Comparison of ENCODE assay signal across 23 cellular contexts in the genomic region with DNA sequence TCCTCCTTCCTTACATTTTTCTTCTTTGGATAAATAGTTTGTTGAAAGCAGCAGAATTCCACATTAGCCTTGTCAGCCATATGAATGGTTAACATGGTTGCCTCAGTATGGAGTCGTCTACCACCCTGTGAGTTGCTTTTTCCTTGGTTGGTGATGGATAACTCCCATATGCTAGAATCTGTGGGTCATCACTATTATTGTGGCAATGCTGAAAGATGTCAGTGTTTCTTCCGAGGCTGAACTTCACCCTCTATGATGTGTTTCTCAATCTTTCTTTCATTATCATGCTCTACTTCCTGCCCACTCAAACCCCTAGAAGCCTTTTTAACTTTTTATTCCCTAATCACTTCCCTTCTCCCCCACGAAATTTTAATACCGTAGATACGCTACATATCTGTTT.
"Had no signal": no experiment of that assay in that cellular context is flagged by ENCODE, and none has a peak within 500 bp of the region (broad histone marks: within the 10 kb centered on the region; RNA-seq: fewer than 3 reads in every experiment).

No MANE protein-coding gene starts in this region.

- H3K4me1 Mint-ChIP-seq: natural killer cell had no signal

- H3K27ac ChIP-seq: left lung, parathyroid adenoma, tibial artery, WERI-Rb-1 had no signal

- H3K9me3 Mint-ChIP-seq: activated T-helper 2 cell treated with anti-CD3 and anti-CD28 coated beads, Interferon-gamma antibody, Interleukin-2, Interleukin-4, amounts not matched to agents 10 μg/mL and 5 μg/mL and 100 μg/mL, durations not matched to agents 14 hours and 24 hours and 36 hours; mesothelial cell of epicardium; natural killer cell; stimulated activated naive CD8-positive, alpha-beta T cell treated with anti-CD3 and anti-CD28 coated beads, Interleukin-15, Interleukin-2, amounts not matched to agents 100 ng/mL and 50 ng/mL, for 24 hours had no signal

- H3K4me3 ChIP-seq: left lung, tibial artery had no signal

- H3K36me3 Mint-ChIP-seq: activated naive CD8-positive, alpha-beta T cell; mesothelial cell of epicardium; natural killer cell had no signal

- DNase-seq: activated CD4-positive, alpha-beta T cell treated with anti-CD3 and anti-CD28 coated beads for 1 hour; activated CD4-positive, alpha-beta T cell treated with anti-CD3 and anti-CD28 coated beads, Interleukin-2, amount 50 U/mL, for 1 hour; activated CD8-positive, alpha-beta T cell treated with anti-CD3 and anti-CD28 coated beads, Interleukin-2, amount 10 ng/mL, durations not matched to agents 7 days and 5 days; activated naive CD4-positive, alpha-beta T cell; activated T-cell treated with anti-CD3 and anti-CD28 coated beads, Interleukin-2, amount 50 U/mL, for 1 hour; amniotic stem cell; cerebellar nuclear complex; cortex of kidney; glutamatergic neuron; hippocampal formation; kidney glomerular epithelial cell; left lung; natural killer cell; right cardiac atrium; stimulated activated CD4-positive, alpha-beta T cell treated with anti-CD3 and anti-CD28 coated beads, Interleukin-12 subunit alpha, Interleukin-12 subunit beta, amount 100 ng/mL, for 4 hours; substantia nigra; tibial artery; WERI-Rb-1 had no signal

- H3K27ac Mint-ChIP-seq: activated CD8-positive, alpha-beta T cell treated with anti-CD3 and anti-CD28 coated beads, Interleukin-2, amount 10 ng/mL, durations not matched to agents 7 days and 5 days; activated naive CD8-positive, alpha-beta T cell; activated T-helper 2 cell treated with anti-CD3 and anti-CD28 coated beads, Interferon-gamma antibody, Interleukin-2, Interleukin-4, amounts not matched to agents 10 μg/mL and 5 μg/mL and 100 μg/mL, durations not matched to agents 14 hours and 24 hours and 36 hours; mesothelial cell of epicardium; natural killer cell; stimulated activated naive CD8-positive, alpha-beta T cell treated with anti-CD3 and anti-CD28 coated beads, Interleukin-15, Interleukin-2, amounts not matched to agents 100 ng/mL and 50 ng/mL, for 24 hours had no signal

- H3K4me3 Mint-ChIP-seq: activated CD8-positive, alpha-beta T cell treated with anti-CD3 and anti-CD28 coated beads, Interleukin-2, amount 10 ng/mL, durations not matched to agents 7 days and 5 days; activated naive CD8-positive, alpha-beta T cell; mesothelial cell of epicardium; natural killer cell; stimulated activated naive CD8-positive, alpha-beta T cell treated with anti-CD3 and anti-CD28 coated beads, Interleukin-15, Interleukin-2, amounts not matched to agents 100 ng/mL and 50 ng/mL, for 24 hours had no signal

- H3K27me3 ChIP-seq: left lung, tibial artery had no signal

- H3K9me3 ChIP-seq: left lung, tibial artery had no signal

- ATAC-seq: activated CD8-positive, alpha-beta T cell treated with anti-CD3 and anti-CD28 coated beads, Interleukin-2, amount 10 ng/mL, durations not matched to agents 7 days and 5 days; left lung; natural killer cell had no signal

- H3K79me2 ChIP-seq: parathyroid adenoma had no signal

- H3K36me3 ChIP-seq: left lung, tibial artery, WERI-Rb-1 had no signal

- H3K27me3 Mint-ChIP-seq: activated naive CD8-positive, alpha-beta T cell; stimulated activated naive CD8-positive, alpha-beta T cell treated with anti-CD3 and anti-CD28 coated beads, Interleukin-15, Interleukin-2, amounts not matched to agents 100 ng/mL and 50 ng/mL, for 24 hours had no signal

- H3K4me1 ChIP-seq: left lung had no signal

- H3K9ac ChIP-seq: parathyroid adenoma had no signal
